1 cellular context compared by ENCODE assay signal in genomic region chr10:133127291-133128125, GRCh38.
TF ChIP-seq lines count a peak whose summit lies in the region.

No MANE protein-coding gene starts in this region.

TF ChIP-seq in SK-N-SH, 30 proteins besides CTCF, POLR2A, EP300 and RAD21 (continued from another document):
- TF ChIP-seq PBX3 (IDR thresholded peaks at IDR 0.05) (no peak), SMC3 (IDR thresholded peaks at IDR 0.05; ENCODE audit: low read depth, low read length) (no peak), MEF2A (IDR thresholded peaks at IDR 0.05; ENCODE audit: borderline replicate concordance, low read depth) (no peak)
